17 cellular contexts compared by ENCODE assay signal in the genomic region with DNA sequence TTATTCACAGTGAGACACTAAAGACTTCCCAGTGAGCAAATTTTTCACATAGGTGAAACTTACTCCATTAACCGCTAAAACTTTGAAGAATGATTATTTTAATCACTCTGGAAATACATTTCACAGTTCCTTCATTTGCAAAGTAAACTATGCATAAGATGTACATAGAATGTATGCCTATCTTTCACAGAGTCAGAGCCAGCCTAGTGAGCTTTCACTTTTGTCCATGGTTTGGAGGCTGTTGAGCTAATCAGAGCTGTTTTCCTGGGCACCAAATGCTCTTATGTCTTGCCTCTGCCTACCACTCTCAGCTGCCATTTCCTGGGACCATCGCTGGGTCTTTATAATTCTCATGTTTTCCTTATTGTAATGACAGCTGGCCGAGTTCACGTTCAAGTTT.
DNase-seq lines count a peak whose midpoint lies in the region; ATAC-seq and TF ChIP-seq lines count a peak whose summit lies in the region.
"Had no signal": no experiment of that assay in that cellular context is flagged by ENCODE, and none has a peak within 500 bp of the region (broad histone marks: within the 10 kb centered on the region; RNA-seq: fewer than 3 reads in every experiment).

No MANE protein-coding gene starts in this region.

- H3K9me3 ChIP-seq in CD4-positive, CD25-positive, alpha-beta regulatory T cell (ENCODE audit: control insufficient read depth in 2 of 2, low read length in 2 of 2) = peaks cover 0 to 2% of the 10 kb centered on the region in 2 experiments
- no peaks in the 10 kb centered on the region for H3K9me3 ChIP-seq in naive thymus-derived CD4-positive, alpha-beta T cell (ENCODE audit: control insufficient read depth in 2 of 3, low read length in 3 of 3)
- H3K9me3 ChIP-seq in BE2C = no peaks in the 10 kb centered on the region
- H3K9me3 ChIP-seq: Caco-2, HAP-1 had no signal

- H3K36me3 Mint-ChIP-seq in activated T-cell treated with anti-CD3 and anti-CD28 coated beads, Interleukin-2, amount 50 U/mL, for 72 hours (ENCODE audit: insufficient read depth in 2 of 2) = no peaks in the 10 kb centered on the region
- no peaks in the 10 kb centered on the region for H3K36me3 Mint-ChIP-seq in activated T-cell treated with anti-CD3 and anti-CD28 coated beads, Interleukin-2, amount 50 U/mL, for 4 hours (ENCODE audit: insufficient read depth)
- H3K36me3 Mint-ChIP-seq in CD4-positive, CD25-positive, alpha-beta regulatory T cell = no peaks in the 10 kb centered on the region
- H3K36me3 Mint-ChIP-seq in naive thymus-derived CD4-positive, alpha-beta T cell = no peaks in the 10 kb centered on the region
- H3K36me3 Mint-ChIP-seq: CD8-positive, alpha-beta memory T cell had no signal

- H3K27me3 Mint-ChIP-seq in activated T-cell treated with anti-CD3 and anti-CD28 coated beads, Interleukin-2, amount 50 U/mL, for 72 hours (ENCODE audit: low read depth) = peaks cover under 1% of the 10 kb centered on the region
- no peaks in the 10 kb centered on the region for H3K27me3 Mint-ChIP-seq in activated T-cell treated with anti-CD3 and anti-CD28 coated beads, Interleukin-2, amount 50 U/mL, for 4 hours (ENCODE audit: low read depth)
- H3K27me3 Mint-ChIP-seq in CD4-positive, CD25-positive, alpha-beta regulatory T cell = no peaks in the 10 kb centered on the region
- H3K27me3 Mint-ChIP-seq in naive thymus-derived CD4-positive, alpha-beta T cell = peaks cover 0 to 4% (median 0%) of the 10 kb centered on the region in 5 donors

- H3K4me3 Mint-ChIP-seq in activated T-cell treated with anti-CD3 and anti-CD28 coated beads, Interleukin-2, amount 50 U/mL, for 72 hours = peak overlapping the region; percentile 7 to 58
- H3K4me3 Mint-ChIP-seq in activated T-cell treated with anti-CD3 and anti-CD28 coated beads, Interleukin-2, amount 50 U/mL, for 4 hours = no peak overlapping the region
- H3K4me3 Mint-ChIP-seq in CD4-positive, CD25-positive, alpha-beta regulatory T cell = no peak overlapping the region
- H3K4me3 Mint-ChIP-seq in naive thymus-derived CD4-positive, alpha-beta T cell = peak overlapping the region in 6 of 10 donors; percentile 33 to 70 (median 57)
- H3K4me3 Mint-ChIP-seq: CD8-positive, alpha-beta memory T cell had no signal

- H3K9me3 Mint-ChIP-seq in activated T-cell treated with anti-CD3 and anti-CD28 coated beads, Interleukin-2, amount 50 U/mL, for 72 hours = no peaks in the 10 kb centered on the region
- H3K9me3 Mint-ChIP-seq in activated T-cell treated with anti-CD3 and anti-CD28 coated beads, Interleukin-2, amount 50 U/mL, for 4 hours = no peaks in the 10 kb centered on the region
- H3K9me3 Mint-ChIP-seq in CD4-positive, CD25-positive, alpha-beta regulatory T cell = no peaks in the 10 kb centered on the region
- no peaks in the 10 kb centered on the region for H3K9me3 Mint-ChIP-seq in naive thymus-derived CD4-positive, alpha-beta T cell
- H3K9me3 Mint-ChIP-seq: CD8-positive, alpha-beta memory T cell had no signal

- peak overlapping the region; percentile 36 for H3K27ac Mint-ChIP-seq in activated T-cell treated with anti-CD3 and anti-CD28 coated beads, Interleukin-2, amount 50 U/mL, for 72 hours
- peak overlapping the region in 2 of 3 donors; percentile 15 to 34 for H3K27ac Mint-ChIP-seq in CD4-positive, CD25-positive, alpha-beta regulatory T cell
- H3K27ac Mint-ChIP-seq in naive thymus-derived CD4-positive, alpha-beta T cell = peak overlapping the region in 8 of 9 donors; percentile 39 to 92 (median 78)

- no peak for DNase-seq in activated T-cell treated with anti-CD3 and anti-CD28 coated beads, Interleukin-2, amount 50 U/mL, for 72 hours
- DNase-seq in activated T-cell treated with anti-CD3 and anti-CD28 coated beads, Interleukin-2, amount 50 U/mL, for 4 hours = no peak
- DNase-seq in CD4-positive, CD25-positive, alpha-beta regulatory T cell = no peak
- DNase-seq in NCI-H69 (lab: John Stamatoyannopoulos, UW) (peak; percentile 57), BE2C (no peak), NCI-H1048 (lab: John Stamatoyannopoulos, UW) (no peak)
- DNase-seq in naive thymus-derived CD4-positive, alpha-beta T cell = peak in 3 of 9 donors; percentile 4 to 24 (median 20)
- DNase-seq: ACHN; C1 segment of cervical spinal cord; Caco-2; CD8-positive, alpha-beta memory T cell; DND-41; GDM1; GOT3 had no signal

- intact Hi-C loops in naive thymus-derived CD4-positive, alpha-beta T cell (cut with micrococcal nuclease) = loop anchor here in 1 of 2 donors (5.0 kb wide), 1 partner anchor 215 kb away; a partner anchor contains a TSS

- H3K4me1 Mint-ChIP-seq in activated T-cell treated with anti-CD3 and anti-CD28 coated beads, Interleukin-2, amount 50 U/mL, for 72 hours (ENCODE audit: low read depth) = peaks cover 16% of the 10 kb centered on the region
- H3K4me1 Mint-ChIP-seq in activated T-cell treated with anti-CD3 and anti-CD28 coated beads, Interleukin-2, amount 50 U/mL, for 4 hours (ENCODE audit: low read depth) = peaks cover 14% of the 10 kb centered on the region
- H3K4me1 Mint-ChIP-seq in CD4-positive, CD25-positive, alpha-beta regulatory T cell = peaks cover 0 to 10% (median 2%) of the 10 kb centered on the region in 4 donors
- peaks cover 0 to 27% (median 21%) of the 10 kb centered on the region in 7 donors for H3K4me1 Mint-ChIP-seq in naive thymus-derived CD4-positive, alpha-beta T cell

- H3K4me3 ChIP-seq in CD4-positive, CD25-positive, alpha-beta regulatory T cell (ENCODE audit: low read depth, low read length) = no peak overlapping the region
- H3K4me3 ChIP-seq in naive thymus-derived CD4-positive, alpha-beta T cell (ENCODE audit: low read length) = no peak overlapping the region
- H3K4me3 ChIP-seq in BE2C (ENCODE audit: low read depth, low read length) = no peak overlapping the region
- H3K4me3 ChIP-seq: HAP-1 had no signal

- POLR2A ChIA-PET in naive thymus-derived CD4-positive, alpha-beta T cell (lab: Charles Lee) = no interaction called here

- CTCF ChIA-PET in naive thymus-derived CD4-positive, alpha-beta T cell (lab: Charles Lee) = no interaction called here

- H3K27me3 ChIP-seq in CD4-positive, CD25-positive, alpha-beta regulatory T cell (ENCODE audit: control insufficient read depth, insufficient read depth, low read length) = no peaks in the 10 kb centered on the region
- no peaks in the 10 kb centered on the region for H3K27me3 ChIP-seq in naive thymus-derived CD4-positive, alpha-beta T cell (ENCODE audit: control insufficient read depth in 2 of 2, insufficient read depth in 2 of 2, low read length in 2 of 2)
- H3K27me3 ChIP-seq in BE2C = no peaks in the 10 kb centered on the region

- no peaks in the 10 kb centered on the region for H3K4me1 ChIP-seq in CD4-positive, CD25-positive, alpha-beta regulatory T cell (ENCODE audit: control insufficient read depth, insufficient read depth, low read length, poor library complexity, severe bottlenecking)
- peaks cover 0 to 12% of the 10 kb centered on the region in 2 donors for H3K4me1 ChIP-seq in naive thymus-derived CD4-positive, alpha-beta T cell (ENCODE audit: control insufficient read depth in 2 of 2, insufficient read depth in 2 of 2, low read length in 2 of 2)
- no peaks in the 10 kb centered on the region for H3K4me1 ChIP-seq in BE2C
- H3K4me1 ChIP-seq: Caco-2, HAP-1 had no signal

- no peak for ATAC-seq in activated T-cell treated with anti-CD3 and anti-CD28 coated beads, Interleukin-2, amount 50 U/mL, for 72 hours (replicated peaks in 1 of 2)
- ATAC-seq in activated T-cell treated with anti-CD3 and anti-CD28 coated beads, Interleukin-2, amount 50 U/mL, for 4 hours = no peak
- no peak for ATAC-seq in CD4-positive, CD25-positive, alpha-beta regulatory T cell (ENCODE audit: low read depth in 2 of 2)
- ATAC-seq in naive thymus-derived CD4-positive, alpha-beta T cell = no peak
- no peak for ATAC-seq in HG03460 (IDR thresholded peaks at IDR 0.05; ENCODE audit: unreplicated experiment)
- ATAC-seq: HepG2 had no signal

- H3K27ac ChIP-seq in CD4-positive, CD25-positive, alpha-beta regulatory T cell (ENCODE audit: insufficient read depth, low read length, poor library complexity, severe bottlenecking) = no peak overlapping the region
- H3K27ac ChIP-seq in naive thymus-derived CD4-positive, alpha-beta T cell (ENCODE audit: low read depth, low read length) = no peak overlapping the region

- TF ChIP-seq CTCF in BE2C (IDR thresholded peaks at IDR 0.05; ENCODE audit: low read depth, low read length) = no peak

- H3K36me3 ChIP-seq in CD4-positive, CD25-positive, alpha-beta regulatory T cell (ENCODE audit: control insufficient read depth, insufficient read depth, low read length) = no peaks in the 10 kb centered on the region
- no peaks in the 10 kb centered on the region for H3K36me3 ChIP-seq in naive thymus-derived CD4-positive, alpha-beta T cell (ENCODE audit: control insufficient read depth in 2 of 3, insufficient read depth in 3 of 3, low read length in 3 of 3)
- no peaks in the 10 kb centered on the region for H3K36me3 ChIP-seq in BE2C
- H3K36me3 ChIP-seq: HAP-1 had no signal

Comparison
In these comparisons a context has a peak if more than half of its experiments do, and no peak if none do; other contexts are left out.
1. H3K4me3 Mint-ChIP-seq: peak in activated T-cell treated with anti-CD3 and anti-CD28 coated beads, Interleukin-2, amount 50 U/mL, for 72 hours (2 of 2) and naive thymus-derived CD4-positive, alpha-beta T cell (6 of 10); none in activated T-cell treated with anti-CD3 and anti-CD28 coated beads, Interleukin-2, amount 50 U/mL, for 4 hours (single experiment) and CD4-positive, CD25-positive, alpha-beta regulatory T cell (0 of 4).
2. H3K27ac Mint-ChIP-seq: peak in every context shown above with its lines; median percentile 78 in naive thymus-derived CD4-positive, alpha-beta T cell; 36 in activated T-cell treated with anti-CD3 and anti-CD28 coated beads, Interleukin-2, amount 50 U/mL, for 72 hours; 24 in CD4-positive, CD25-positive, alpha-beta regulatory T cell.